In genomic region chr15:47576921-47577474, GRCh38 we compare ENCODE assay signal across 27 cellular contexts.
A peak's percentile ranks its signal among the peaks of the same experiment; 100 is the strongest.
DNase-seq lines count a peak whose midpoint lies in the region; ATAC-seq and TF ChIP-seq lines count a peak whose summit lies in the region.
"Had no signal": no experiment of that assay in that cellular context is flagged by ENCODE, and none has a peak within 500 bp of the region (broad histone marks: within the 10 kb centered on the region; RNA-seq: fewer than 3 reads in every experiment).

No MANE protein-coding gene starts in this region.

- H4K20me1 ChIP-seq in IMR-90 (ENCODE audit: insufficient read depth, low read length), result no peaks in the 10 kb centered on the region
- H4K20me1 ChIP-seq: BLaER1 had no signal

- H2AFZ ChIP-seq in IMR-90 (replicated peaks; ENCODE audit: low read length, poor library complexity), result no peak overlapping the region

- H2BK15ac ChIP-seq in IMR-90 (ENCODE audit: low read depth, low read length), result no peak overlapping the region

- H3K4me1 ChIP-seq in IMR-90 (ENCODE audit: control insufficient read depth, insufficient read depth, low read length), result peaks cover 2% of the 10 kb centered on the region; the same call in 1 of the 2 replicates
- H3K4me1 ChIP-seq: adrenal gland, BLaER1, suprapubic skin, upper lobe of right lung had no signal

- TF ChIP-seq POLR2A in IMR-90 (IDR thresholded peaks at IDR 0.05; ENCODE audit: low read depth, low read length), result no peak

- H2AK9ac ChIP-seq in IMR-90 (replicated peaks; ENCODE audit: low read depth, low read length, poor library complexity), result no peak overlapping the region

- H3K79me1 ChIP-seq in IMR-90 (ENCODE audit: low read depth in 1 of 2, low read length in 2 of 2), result no peaks in the 10 kb centered on the region

- DNase-seq in IMR-90, result peak; percentile 10
- no peak for DNase-seq in WERI-Rb-1
- DNase-seq in fibroblast of pulmonary artery (ENCODE audit: low read depth), result peak; percentile 8
- no peak for DNase-seq in omental fat pad (ENCODE audit: low spot score)
- no peak for DNase-seq in C1 segment of cervical spinal cord (lab: John Stamatoyannopoulos, UW)
- DNase-seq in NCI-H526 (lab: John Stamatoyannopoulos, UW), result no peak
- DNase-seq: activated CD4-positive, alpha-beta T cell treated with anti-CD3 and anti-CD28 coated beads for 1 hour; activated CD8-positive, alpha-beta memory T cell treated with anti-CD3 and anti-CD28 coated beads, Interleukin-2, amount 50 U/mL, for 48 hours; activated CD8-positive, alpha-beta T cell treated with anti-CD3 and anti-CD28 coated beads for 36 hours; activated naive CD4-positive, alpha-beta T cell treated with anti-CD3 and anti-CD28 coated beads for 36 hours; adrenal gland; brain microvascular endothelial cell; H7; heart left ventricle; kidney; mucosa of descending colon; NCI-H1694 treated with DMSO at 0.1 percent for 48 hours; NK-92 treated with Interleukin-12 subunit alpha and Interleukin-12 subunit beta, amount 100 ng/mL, for 24 hours; ovary; Right ventricle myocardium superior; stimulated activated CD4-positive, alpha-beta T cell treated with anti-CD3 and anti-CD28 coated beads, Interleukin-1b, Interleukin-23, amount 100 ng/mL, for 48 hours; stimulated activated naive CD4-positive, alpha-beta T cell treated with Interleukin-2 at 50 U/mL for 16 hours; upper lobe of right lung had no signal

- no peak overlapping the region for H4K91ac ChIP-seq in IMR-90 (ENCODE audit: insufficient read depth, low read depth, low read length)

- ATAC-seq in IMR-90 (ENCODE audit: low read depth) (no peak; the same call in 1 of the 2 replicates), omental fat pad (ENCODE audit: low FRiP score) (peak; percentile 71), HG03432 (IDR thresholded peaks at IDR 0.05; ENCODE audit: unreplicated experiment) (no peak), HG03520 (IDR thresholded peaks at IDR 0.05; ENCODE audit: unreplicated experiment) (no peak)
- ATAC-seq: activated CD8-positive, alpha-beta T cell treated with anti-CD3 and anti-CD28 coated beads for 36 hours; heart left ventricle; mucosa of descending colon; upper lobe of right lung had no signal

- intact Hi-C loops in IMR-90 (cut with micrococcal nuclease), result loop anchor here (10.0 kb wide), 1 partner anchor 138 kb away; the partner anchor contains the start of gene SEMA6D

- no peak overlapping the region for H2AK5ac ChIP-seq in IMR-90 (ENCODE audit: low read depth, low read length)

- H3K9me1 ChIP-seq in IMR-90 (ENCODE audit: insufficient read depth, low read length), result no peaks in the 10 kb centered on the region

- BruUV-seq in IMR-90 (replicated peaks; lab: Mats Ljungman, UMichigan), result no TSS peak

- CTCF ChIA-PET in IMR-90 (lab: Yijun Ruan, JAX), result interaction anchor here (0.6 kb wide), 1 partner anchor 50 kb away, joined by 3 read pairs; no protein-coding TSS in a partner anchor

- H3K23ac ChIP-seq in IMR-90 (ENCODE audit: low read depth, low read length), result no peak overlapping the region

- H3K36me3 ChIP-seq in IMR-90 (ENCODE audit: control insufficient read depth, insufficient read depth, low read length) (no peaks in the 10 kb centered on the region), WERI-Rb-1 (no peaks in the 10 kb centered on the region)
- H3K36me3 ChIP-seq: adrenal gland, BLaER1, brain microvascular endothelial cell, heart left ventricle, ovary, suprapubic skin, upper lobe of right lung had no signal

- H3K9me3 ChIP-seq in IMR-90 (ENCODE audit: control insufficient read depth, insufficient read depth, low read length) (no peaks in the 10 kb centered on the region), WERI-Rb-1 (ENCODE audit: severe bottlenecking) (no peaks in the 10 kb centered on the region)
- H3K9me3 ChIP-seq: adrenal gland, BLaER1, heart left ventricle, mucosa of descending colon, ovary, suprapubic skin, upper lobe of right lung had no signal

- H3K4ac ChIP-seq in IMR-90 (ENCODE audit: low read depth, low read length), result no peak overlapping the region

- H3K4me3 ChIP-seq in IMR-90 (ENCODE audit: insufficient read depth, low read depth, low read length), result no peak overlapping the region
- no peak overlapping the region for H3K4me3 ChIP-seq in WERI-Rb-1 (ENCODE audit: low read depth, low read length)
- H3K4me3 ChIP-seq in fibroblast of pulmonary artery (replicated peaks; ENCODE audit: low read depth, low read length), result no peak overlapping the region
- H3K4me3 ChIP-seq: adrenal gland, BLaER1, heart left ventricle, mucosa of descending colon, ovary, suprapubic skin, upper lobe of right lung had no signal

- no peak overlapping the region for H2BK120ac ChIP-seq in IMR-90 (ENCODE audit: low read depth, low read length)

- H3K27me3 ChIP-seq in IMR-90 (ENCODE audit: control insufficient read depth, insufficient read depth, low read length) (no peaks in the 10 kb centered on the region), WERI-Rb-1 (ENCODE audit: insufficient read depth, low read depth, severe bottlenecking) (no peaks in the 10 kb centered on the region)
- H3K27me3 ChIP-seq: adrenal gland, BLaER1, brain microvascular endothelial cell, heart left ventricle, ovary, suprapubic skin, upper lobe of right lung had no signal

- no peak overlapping the region for H4K5ac ChIP-seq in IMR-90 (ENCODE audit: low read depth, low read length)

- H4K8ac ChIP-seq in IMR-90 (ENCODE audit: low read depth in 2 of 2, low read length in 2 of 2), result no peak overlapping the region

- H2BK5ac ChIP-seq in IMR-90 (ENCODE audit: low read depth, low read length, poor library complexity, severe bottlenecking), result no peak overlapping the region

- H3K14ac ChIP-seq in IMR-90 (replicated peaks; ENCODE audit: low read depth, low read length), result no peak overlapping the region

- POLR2A ChIA-PET in IMR-90 (lab: Charles Lee; ENCODE audit: unreplicated experiment), result no interaction called here

- H3K56ac ChIP-seq in IMR-90 (ENCODE audit: extremely low read depth, insufficient read depth, low read length), result no peak overlapping the region

- H3K27ac ChIP-seq in IMR-90 (ENCODE audit: insufficient read depth, low read length), result no peak overlapping the region
- H3K27ac ChIP-seq in WERI-Rb-1, result peak overlapping the region; percentile 80
- H3K27ac ChIP-seq: adrenal gland, BLaER1, brain microvascular endothelial cell, heart left ventricle, suprapubic skin, upper lobe of right lung had no signal

- no peak for TF ChIP-seq RAD21 in IMR-90 (IDR thresholded peaks at IDR 0.05; ENCODE audit: low read length)

- in situ Hi-C loops in IMR-90 (cut with MboI; ENCODE audit: low sequenced_read_pairs), result no loop called here

- H3K9ac ChIP-seq in IMR-90 (ENCODE audit: low read depth, low read length), result no peak overlapping the region
- H3K9ac ChIP-seq: BLaER1 had no signal

- no peak overlapping the region for H2BK20ac ChIP-seq in IMR-90 (ENCODE audit: low read depth, low read length)

- no peak overlapping the region for H3K4me2 ChIP-seq in IMR-90 (ENCODE audit: low read depth, low read length)
- H3K4me2 ChIP-seq: BLaER1 had no signal

- no peak overlapping the region for H3K18ac ChIP-seq in IMR-90 (ENCODE audit: low read depth, low read length)

- dilution Hi-C loops in IMR-90 (cut with HindIII; ENCODE audit: low sequenced_read_pairs, unreplicated experiment), result no loop called here

- TF ChIP-seq CTCF in IMR-90 (conservative IDR thresholded peaks at IDR 0.05; ENCODE audit: low read depth, low read length) (no peak), WERI-Rb-1 (IDR thresholded peaks at IDR 0.05; ENCODE audit: low read depth, low read length) (no peak), fibroblast of pulmonary artery (IDR thresholded peaks at IDR 0.05; ENCODE audit: low read length, missing control alignments) (no peak), omental fat pad (IDR thresholded peaks at IDR 0.05) (no peak)

TF ChIP-seq in IMR-90, 13 proteins besides CTCF, POLR2A, EP300 and RAD21:
- no peak for TF ChIP-seq ELK1 (IDR thresholded peaks at IDR 0.05; ENCODE audit: borderline replicate concordance, low read depth, low read length)

Comparison
In these comparisons a context has a peak if more than half of its experiments do, and no peak if none do; other contexts are left out.
1. DNase-seq: peak in IMR-90 (single experiment) and fibroblast of pulmonary artery (single experiment); none in WERI-Rb-1 (single experiment), omental fat pad (single experiment), C1 segment of cervical spinal cord (0 of 14) and NCI-H526 (0 of 2).